ENCODE assay signal across 17 cellular contexts in genomic region chr3:152047465-152047864, GRCh38.
DNase-seq lines count a peak whose midpoint lies in the region; ATAC-seq and TF ChIP-seq lines count a peak whose summit lies in the region.
"Had no signal": no experiment of that assay in that cellular context is flagged by ENCODE, and none has a peak within 500 bp of the region (broad histone marks: within the 10 kb centered on the region; RNA-seq: fewer than 3 reads in every experiment).

No MANE protein-coding gene starts in this region.

- POLR2A ChIA-PET in GM10248 (lab: Yijun Ruan, JAX): no interaction called here

- H3K27me3 ChIP-seq in left lung: no peaks in the 10 kb centered on the region
- H3K27me3 ChIP-seq: neural progenitor cell, SJSA1, uterus had no signal

- CTCF ChIA-PET in GM10248 (lab: Yijun Ruan, JAX): no interaction called here

- TF ChIP-seq CTCF in AG10803 (conservative IDR thresholded peaks at IDR 0.05; ENCODE audit: low read length) (no peak), left lung (IDR thresholded peaks at IDR 0.05) (no peak), GM10248 (IDR thresholded peaks at IDR 0.05; ENCODE audit: control extremely low read depth, extremely low read depth, low read depth, missing control alignments) (no peak)

- intact Hi-C loops in left lung (cut with DNase I): no loop called here

- peaks cover 0 to 5% of the 10 kb centered on the region in 2 donors for H3K4me1 ChIP-seq in left lung
- H3K4me1 ChIP-seq: neural progenitor cell, SJSA1, uterus had no signal

- H3K36me3 ChIP-seq in left lung: no peaks in the 10 kb centered on the region
- H3K36me3 ChIP-seq: neural progenitor cell, SJSA1, uterus had no signal

- DNase-seq in AG10803 (ENCODE audit: low read depth) (peak; percentile 57), HuH-7 (ENCODE audit: low spot score) (peak; percentile 4), dermis microvascular lymphatic vessel endothelial cell (ENCODE audit: low read depth in 2 of 2) (peak; percentile 95), left lung (no peak), GM10248 (ENCODE audit: extremely low spot score) (no peak), medulla oblongata (ENCODE audit: extremely low spot score) (no peak)
- no peak for DNase-seq in activated naive CD4-positive, alpha-beta T cell treated with Interleukin-2 at 50 U/mL for 16 hours
- DNase-seq: activated CD4-positive, alpha-beta T cell treated with anti-CD3 and anti-CD28 coated beads for 48 hours; GOT3; NCI-H1436; stimulated activated naive CD8-positive, alpha-beta T cell treated with anti-CD3 and anti-CD28 coated beads, Interleukin-15, Interleukin-2, amounts not matched to agents 100 U/mL and 50 U/mL, for 24 hours; uterus had no signal

- no peak overlapping the region for H3K27ac ChIP-seq in left lung
- H3K27ac ChIP-seq: KMS-11, neural progenitor cell, SJSA1, skin epidermis, uterus had no signal

- H3K9me3 ChIP-seq in left lung: no peaks in the 10 kb centered on the region
- H3K9me3 ChIP-seq: SJSA1, uterus had no signal

- H3K4me3 ChIP-seq in AG10803 (ENCODE audit: low read length) (no peak overlapping the region), left lung (no peak overlapping the region)
- H3K4me3 ChIP-seq: neural progenitor cell, SJSA1, skin epidermis, uterus had no signal

- ATAC-seq in left lung (peak; percentile 28), HG02678 (IDR thresholded peaks at IDR 0.05; ENCODE audit: unreplicated experiment) (no peak)
- ATAC-seq: stimulated activated naive CD8-positive, alpha-beta T cell treated with anti-CD3 and anti-CD28 coated beads, Interleukin-15, Interleukin-2, amounts not matched to agents 100 U/mL and 50 U/mL, for 24 hours had no signal

Comparison
In these comparisons a context has a peak if more than half of its experiments do, and no peak if none do; other contexts are left out.
1. DNase-seq: peak in AG10803 (single experiment), HuH-7 (single experiment) and dermis microvascular lymphatic vessel endothelial cell (2 of 2); none in left lung (0 of 2), GM10248 (single experiment), activated naive CD4-positive, alpha-beta T cell treated with Interleukin-2 at 50 U/mL for 16 hours (single experiment) and medulla oblongata (single experiment).